20 cellular contexts compared by ENCODE assay signal in the genomic region with DNA sequence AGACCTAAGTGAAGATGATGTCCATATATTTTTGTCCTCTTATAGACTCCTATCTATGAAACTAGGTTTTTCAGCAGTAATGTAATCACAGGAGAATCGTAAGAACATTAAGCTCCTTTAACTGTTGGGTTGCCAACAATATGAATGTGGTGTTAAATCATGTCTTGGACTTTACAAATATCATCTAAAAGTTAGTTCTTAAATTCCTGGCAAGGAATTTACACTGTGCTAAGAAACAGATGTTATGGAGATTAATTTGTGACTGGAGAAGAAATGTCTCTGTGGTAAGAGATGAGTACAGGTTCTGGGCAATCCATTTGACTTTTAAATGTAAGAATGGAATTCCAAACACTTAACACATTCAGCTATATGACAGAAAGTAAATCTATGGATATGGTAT. TPM values are rescaled to one million over a fixed set of nuclear protein-coding genes. Genes with fewer than 3 reads are reported as not detected.
DNase-seq lines count a peak whose midpoint lies in the region; ATAC-seq, FAIRE-seq and TF ChIP-seq lines count a peak whose summit lies in the region.
"Had no signal": no experiment of that assay in that cellular context is flagged by ENCODE, and none has a peak within 500 bp of the region (broad histone marks: within the 10 kb centered on the region; RNA-seq: fewer than 3 reads in every experiment).

No MANE protein-coding gene starts in this region.

- no peak for DNase-seq in activated naive CD4-positive, alpha-beta T cell treated with anti-CD3 and anti-CD28 coated beads, Interleukin-2, amount 10 ng/mL, durations not matched to agents 7 days and 5 days
- DNase-seq in pancreas, result no peak
- no peak for DNase-seq in stimulated activated CD4-positive, alpha-beta T cell treated with anti-CD3 and anti-CD28 coated beads, Interleukin-4, amount 100 ng/mL, for 1 hour
- no peak for DNase-seq in GM19240 (ENCODE audit: insufficient read length, low spot score)
- DNase-seq: AML-193; Caco-2; CD8-positive, alpha-beta memory T cell; DND-41; GDM1 had no signal

- H3K27ac Mint-ChIP-seq in activated naive CD4-positive, alpha-beta T cell treated with anti-CD3 and anti-CD28 coated beads, Interleukin-2, amount 50 U/mL, for 24 hours, result peak overlapping the region; percentile 23
- no peak overlapping the region for H3K27ac Mint-ChIP-seq in activated naive CD4-positive, alpha-beta T cell treated with anti-CD3 and anti-CD28 coated beads, Interleukin-2, amount 10 ng/mL, durations not matched to agents 7 days and 5 days
- H3K27ac Mint-ChIP-seq: CD8-positive, alpha-beta memory T cell had no signal

- H3K9me3 ChIP-seq in pancreas, result no peaks in the 10 kb centered on the region
- H3K9me3 ChIP-seq: BLaER1, Caco-2 had no signal

- peaks cover 23% of the 10 kb centered on the region for H3K4me1 Mint-ChIP-seq in activated naive CD4-positive, alpha-beta T cell treated with anti-CD3 and anti-CD28 coated beads, Interleukin-2, amount 50 U/mL, for 24 hours
- H3K4me1 Mint-ChIP-seq in activated naive CD4-positive, alpha-beta T cell treated with anti-CD3 and anti-CD28 coated beads, Interleukin-2, amount 10 ng/mL, durations not matched to agents 7 days and 5 days, result no peaks in the 10 kb centered on the region
- H3K4me1 Mint-ChIP-seq: CD8-positive, alpha-beta memory T cell had no signal

- no peaks in the 10 kb centered on the region for H3K36me3 ChIP-seq in pancreas
- H3K36me3 ChIP-seq: BLaER1 had no signal

- WGBS in pancreas, 2 donors, result 16 to 25% methylated on average over 1 of the region's 1 CpG

- no peak overlapping the region for H3K4me3 ChIP-seq in pancreas
- H3K4me3 ChIP-seq: BLaER1, GM12878 had no signal

- H3K4me3 Mint-ChIP-seq in activated naive CD4-positive, alpha-beta T cell treated with anti-CD3 and anti-CD28 coated beads, Interleukin-2, amount 50 U/mL, for 24 hours, result no peak overlapping the region
- H3K4me3 Mint-ChIP-seq in activated naive CD4-positive, alpha-beta T cell treated with anti-CD3 and anti-CD28 coated beads, Interleukin-2, amount 10 ng/mL, durations not matched to agents 7 days and 5 days, result no peak overlapping the region
- H3K4me3 Mint-ChIP-seq: CD8-positive, alpha-beta memory T cell had no signal

- TF ChIP-seq CTCF in pancreas (IDR thresholded peaks at IDR 0.05), result no peak

- CTCF ChIA-PET in activated naive CD4-positive, alpha-beta T cell treated with anti-CD3 and anti-CD28 coated beads, Interleukin-2, amount 10 ng/mL, durations not matched to agents 7 days and 5 days (lab: Charles Lee), result no interaction called here

- H3K27me3 Mint-ChIP-seq in activated naive CD4-positive, alpha-beta T cell treated with anti-CD3 and anti-CD28 coated beads, Interleukin-2, amount 50 U/mL, for 24 hours, result no peaks in the 10 kb centered on the region
- H3K27me3 Mint-ChIP-seq in activated naive CD4-positive, alpha-beta T cell treated with anti-CD3 and anti-CD28 coated beads, Interleukin-2, amount 10 ng/mL, durations not matched to agents 7 days and 5 days, result no peaks in the 10 kb centered on the region
- H3K27me3 Mint-ChIP-seq: CD8-positive, alpha-beta memory T cell had no signal

- H3K9me3 Mint-ChIP-seq in activated naive CD4-positive, alpha-beta T cell treated with anti-CD3 and anti-CD28 coated beads, Interleukin-2, amount 50 U/mL, for 24 hours, result peaks cover 4% of the 10 kb centered on the region
- peaks cover 2% of the 10 kb centered on the region for H3K9me3 Mint-ChIP-seq in activated naive CD4-positive, alpha-beta T cell treated with anti-CD3 and anti-CD28 coated beads, Interleukin-2, amount 10 ng/mL, durations not matched to agents 7 days and 5 days

- no peak overlapping the region for H3K27ac ChIP-seq in pancreas
- H3K27ac ChIP-seq: 22Rv1, BLaER1 had no signal

- intact Hi-C loops in pancreas (cut with DNase I), result no loop called here

- peak; percentile 45 for FAIRE-seq in endometrium (lab: Jason Lieb, UNC)
- FAIRE-seq in pancreas (lab: Jason Lieb, UNC), result peak; percentile 97
- FAIRE-seq: GM12878, GM18507, H54, HepG2, HTR-8/SVneo had no signal

- peaks cover 8% of the 10 kb centered on the region for H3K36me3 Mint-ChIP-seq in activated naive CD4-positive, alpha-beta T cell treated with anti-CD3 and anti-CD28 coated beads, Interleukin-2, amount 50 U/mL, for 24 hours
- H3K36me3 Mint-ChIP-seq in activated naive CD4-positive, alpha-beta T cell treated with anti-CD3 and anti-CD28 coated beads, Interleukin-2, amount 10 ng/mL, durations not matched to agents 7 days and 5 days, result no peaks in the 10 kb centered on the region

- H3K27me3 ChIP-seq in pancreas, result peaks cover 0 to 4% (median 0%) of the 10 kb centered on the region in 4 donors
- H3K27me3 ChIP-seq: BLaER1 had no signal

- no peak for ATAC-seq in pancreas
- ATAC-seq in GM18868 (IDR thresholded peaks at IDR 0.05; ENCODE audit: unreplicated experiment), result no peak
- ATAC-seq: GM12878, HCT116, HepG2 had no signal

- peaks cover 0 to 3% (median 0%) of the 10 kb centered on the region in 3 donors for H3K4me1 ChIP-seq in pancreas
- H3K4me1 ChIP-seq: BLaER1, Caco-2 had no signal

RNA-seq across cellular contexts. Expression of gene CNKSR2, which starts 34.6 kb away (rescaled TPM):
- 1 to 10 TPM; 1.1 to 4.0 (median 2.7) TPM for total RNA-seq in pancreas
- 1 to 10 TPM; 1.5 to 1.6 TPM for polyA plus RNA-seq in pancreas
- total RNA-seq: Caco-2, HepG2 had no signal
- polyA plus RNA-seq: HepG2 had no signal
